Comparison of ENCODE assay signal across 13 cellular contexts in the genomic region with DNA sequence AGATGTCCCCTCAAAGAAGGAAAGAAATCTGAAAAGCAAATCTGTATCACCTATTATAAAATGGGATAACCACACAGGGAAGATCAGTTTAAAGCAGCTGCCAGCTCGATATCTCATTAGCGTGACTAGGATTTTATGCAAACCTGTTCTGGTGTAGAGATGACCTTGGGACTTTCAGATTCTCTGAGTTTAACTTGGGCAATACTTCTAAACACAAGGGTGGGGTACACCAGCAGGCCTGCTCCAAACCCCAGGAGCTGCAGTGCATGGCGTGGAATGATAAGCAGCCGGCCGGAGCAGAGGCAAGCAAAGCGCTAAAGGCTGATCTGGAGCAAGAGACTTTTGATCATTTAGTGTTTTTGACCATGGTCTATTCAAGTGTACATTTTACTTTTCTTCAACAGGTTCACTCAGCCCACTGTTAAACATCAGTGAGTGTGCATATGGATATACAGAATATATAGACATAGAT. TPM values are rescaled to one million over a fixed set of nuclear protein-coding genes. Genes with fewer than 3 reads are reported as not detected.
DNase-seq lines count a peak whose midpoint lies in the region; ATAC-seq and TF ChIP-seq lines count a peak whose summit lies in the region.
"Had no signal": no experiment of that assay in that cellular context is flagged by ENCODE, and none has a peak within 500 bp of the region (broad histone marks: within the 10 kb centered on the region; RNA-seq: fewer than 3 reads in every experiment).

No MANE protein-coding gene starts in this region.

- no peak overlapping the region for H2AFZ ChIP-seq in Loucy (ENCODE audit: low read length)

- TF ChIP-seq CTCF in CD14-positive monocyte (IDR thresholded peaks at IDR 0.05) (no peak), Loucy (conservative IDR thresholded peaks at IDR 0.05; ENCODE audit: low read length) (no peak), colonic mucosa (IDR thresholded peaks at IDR 0.05) (no peak), neural crest cell (conservative IDR thresholded peaks at IDR 0.05) (no peak)

- peak overlapping the region; percentile 92 for H3K4me2 ChIP-seq in Loucy (ENCODE audit: low read depth, low read length, poor library complexity, severe bottlenecking)

- ATAC-seq in GM19351 (IDR thresholded peaks at IDR 0.05; ENCODE audit: unreplicated experiment) (no peak), HG03521 (IDR thresholded peaks at IDR 0.05; ENCODE audit: unreplicated experiment) (no peak)
- ATAC-seq: activated T-cell treated with anti-CD3 and anti-CD28 coated beads, Interleukin-2, amount 50 U/mL, for 4 hours had no signal

- intact Hi-C loops in CD14-positive monocyte (cut with micrococcal nuclease) (loop anchor here in 1 of 2 donors (5.0 to 10.0 kb wide), 2 partner anchors 124 to 218 kb away; a partner anchor contains a TSS), colonic mucosa (cut with DNase I) (loop anchor here (5.0 kb wide), 1 partner anchor 213 kb away; no protein-coding TSS in a partner anchor)

- H3K4me3 Mint-ChIP-seq in CD14-positive monocyte (no peak overlapping the region), neural crest cell (peak overlapping the region; percentile 70)
- H3K4me3 Mint-ChIP-seq: activated T-cell treated with anti-CD3 and anti-CD28 coated beads, Interleukin-2, amount 50 U/mL, for 4 hours; immature natural killer cell had no signal

- peak overlapping the region; percentile 56 for H3K27ac ChIP-seq in colonic mucosa
- H3K27ac ChIP-seq: SJSA1 had no signal

- DNase-seq in CD14-positive monocyte (ENCODE audit: low spot score) = no peak
- DNase-seq in colonic mucosa = peak; percentile 66
- no peak for DNase-seq in neural crest cell (ENCODE audit: low read depth, low spot score)
- no peak for DNase-seq in stimulated activated CD8-positive, alpha-beta memory T cell treated with anti-CD3 and anti-CD28 coated beads, Interleukin-4, amount 100 ng/mL, for 48 hours
- DNase-seq in NCI-H2171 treated with DMSO at 0.1 percent for 48 hours (lab: John Stamatoyannopoulos, UW) = no peak
- DNase-seq: activated T-cell treated with anti-CD3 and anti-CD28 coated beads, Interleukin-2, amount 50 U/mL, for 4 hours; CD8-positive, alpha-beta memory T cell; immature natural killer cell; NCI-H2029 treated with DMSO at 0.1 percent for 48 hours had no signal

- H3K9me3 ChIP-seq in Loucy (ENCODE audit: insufficient read depth, low read depth, low read length) = no peaks in the 10 kb centered on the region
- H3K9me3 ChIP-seq in colonic mucosa = no peaks in the 10 kb centered on the region
- H3K9me3 ChIP-seq: SJSA1 had no signal

- H3K36me3 ChIP-seq in Loucy (ENCODE audit: insufficient read depth, low read length) (no peaks in the 10 kb centered on the region), colonic mucosa (no peaks in the 10 kb centered on the region)

- H3K4me1 ChIP-seq in Loucy (ENCODE audit: insufficient read depth, low read length, poor library complexity, severe bottlenecking) (peaks cover 66% of the 10 kb centered on the region), colonic mucosa (peaks cover 19% of the 10 kb centered on the region)

- H3K9me3 Mint-ChIP-seq in CD14-positive monocyte = no peaks in the 10 kb centered on the region
- no peaks in the 10 kb centered on the region for H3K9me3 Mint-ChIP-seq in neural crest cell
- H3K9me3 Mint-ChIP-seq: activated T-cell treated with anti-CD3 and anti-CD28 coated beads, Interleukin-2, amount 50 U/mL, for 4 hours; CD8-positive, alpha-beta memory T cell; immature natural killer cell had no signal

- peaks cover 2 to 3% of the 10 kb centered on the region in 2 donors for H3K36me3 Mint-ChIP-seq in CD14-positive monocyte
- no peaks in the 10 kb centered on the region for H3K36me3 Mint-ChIP-seq in neural crest cell (ENCODE audit: low read depth)
- H3K36me3 Mint-ChIP-seq: immature natural killer cell had no signal

- H3K27ac Mint-ChIP-seq in CD14-positive monocyte (peak overlapping the region in 4 of 7 donors; percentile 33 to 59 (median 43)), neural crest cell (ENCODE audit: unreplicated experiment) (no peak overlapping the region)

- no peaks in the 10 kb centered on the region for H3K9me2 ChIP-seq in Loucy (replicated peaks; ENCODE audit: low read depth, low read length)

- H3K9ac ChIP-seq in Loucy (ENCODE audit: low read depth, low read length, poor library complexity, severe bottlenecking) (peak overlapping the region; percentile 63), colonic mucosa (ENCODE audit: low read depth in 2 of 2, low read length in 2 of 2) (peak overlapping the region in 1 of 2 donors; percentile 73)

- H3K27me3 Mint-ChIP-seq in CD14-positive monocyte (ENCODE audit: low read depth in 3 of 3) (no peaks in the 10 kb centered on the region), neural crest cell (ENCODE audit: low read depth) (no peaks in the 10 kb centered on the region)
- H3K27me3 Mint-ChIP-seq: CD8-positive, alpha-beta memory T cell had no signal

- H3K4me3 ChIP-seq in Loucy (ENCODE audit: low read length, poor library complexity, severe bottlenecking) (peak overlapping the region; percentile 92), colonic mucosa (no peak overlapping the region)
- H3K4me3 ChIP-seq: SJSA1 had no signal

- peaks cover 73% of the 10 kb centered on the region for H3K4me1 Mint-ChIP-seq in CD14-positive monocyte
- H3K4me1 Mint-ChIP-seq in neural crest cell = peaks cover 74% of the 10 kb centered on the region

- H3K27me3 ChIP-seq in Loucy (ENCODE audit: insufficient read depth, low read length, poor library complexity, severe bottlenecking) (no peaks in the 10 kb centered on the region), colonic mucosa (no peaks in the 10 kb centered on the region)
- H3K27me3 ChIP-seq: SJSA1 had no signal

- H4K20me1 ChIP-seq in Loucy (ENCODE audit: insufficient read depth, low read length, poor library complexity, severe bottlenecking) = peaks cover 88% of the 10 kb centered on the region

- H3K79me2 ChIP-seq in Loucy (ENCODE audit: insufficient read depth, low read length) = peaks cover 91% of the 10 kb centered on the region

- H3F3A ChIP-seq in Loucy (ENCODE audit: low read depth) = peaks cover 11% of the 10 kb centered on the region; the same call in 1 of the 2 replicates

RNA-seq across cellular contexts. Expression of a gene that starts 4.7 kb away (rescaled TPM):
- polyA plus RNA-seq in CD14-positive monocyte = 1 to 10 TPM; 8.5 to 8.8 TPM
- total RNA-seq in colonic mucosa = 10 to 100 TPM; 11.2 to 20.7 TPM
- 16.8 and 18.6 TPM in 2 replicates for total RNA-seq in neural crest cell
